ENCODE assay signal across 14 cellular contexts in the genomic region with DNA sequence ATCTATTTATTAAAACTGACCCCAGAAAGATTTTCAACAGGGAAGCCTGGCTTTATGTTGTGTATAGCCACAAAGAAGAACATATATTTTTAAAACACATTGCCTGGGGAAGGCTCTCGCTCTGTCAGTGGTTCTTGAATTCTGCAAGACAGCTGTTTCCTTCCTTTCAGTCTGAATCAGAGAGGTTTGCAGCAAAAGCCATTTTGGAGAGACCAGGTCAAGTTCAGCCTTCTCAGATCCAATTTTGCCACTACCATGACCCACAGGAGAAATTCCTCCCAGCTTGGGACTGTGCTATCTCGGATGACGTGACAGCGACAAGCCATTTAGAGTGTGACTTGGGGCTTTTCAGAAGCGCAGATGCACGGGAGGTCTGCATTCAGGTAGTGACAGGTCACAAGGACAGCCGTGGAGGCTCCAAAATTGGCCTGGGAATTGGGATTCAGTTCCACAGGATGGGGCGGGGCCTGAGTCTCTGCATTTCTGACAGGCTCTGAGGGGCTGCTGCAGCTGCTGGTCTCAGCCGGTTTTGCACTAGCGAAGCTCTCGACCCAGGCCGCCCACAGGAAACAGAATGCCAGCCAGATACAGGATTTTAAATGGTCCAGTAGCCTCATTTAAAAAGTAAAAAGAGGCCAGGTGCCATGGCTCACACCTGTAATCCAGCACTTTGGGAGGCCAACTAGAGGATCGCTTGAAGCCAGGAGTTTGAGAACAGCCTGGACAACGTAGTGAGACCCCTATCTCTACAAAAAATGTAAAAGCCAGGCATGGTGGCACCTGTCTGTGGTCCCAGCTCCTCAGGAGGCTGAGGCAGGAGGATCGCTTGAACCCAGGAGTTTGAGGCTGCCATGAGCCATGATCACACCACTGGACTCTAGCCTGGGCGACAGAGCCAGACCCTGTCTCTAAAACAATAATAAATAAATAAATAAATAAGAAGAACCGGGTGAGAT.
DNase-seq lines count a peak whose midpoint lies in the region; ATAC-seq and TF ChIP-seq lines count a peak whose summit lies in the region.
"Had no signal": no experiment of that assay in that cellular context is flagged by ENCODE, and none has a peak within 500 bp of the region (broad histone marks: within the 10 kb centered on the region; RNA-seq: fewer than 3 reads in every experiment).

No MANE protein-coding gene starts in this region.

- H3K4me1 ChIP-seq in lower lobe of right lung = peaks cover 58% of the 10 kb centered on the region

- H3K9me3 ChIP-seq in lower lobe of right lung = no peaks in the 10 kb centered on the region
- H3K9me3 ChIP-seq: gastroesophageal sphincter, SK-N-SH had no signal

- H3K9me3 Mint-ChIP-seq in activated T-cell treated with anti-CD3 and anti-CD28 coated beads, Interleukin-2, amount 50 U/mL, for 72 hours = no peaks in the 10 kb centered on the region
- no peaks in the 10 kb centered on the region for H3K9me3 Mint-ChIP-seq in stimulated activated memory B cell treated with anti-CD40 and anti-IgM and Interleukin-4, amounts not matched to agents 10 μg/mL and 1 μg/mL and 100 μg/mL, for 72 hours

- H3K4me1 Mint-ChIP-seq in activated T-cell treated with anti-CD3 and anti-CD28 coated beads, Interleukin-2, amount 50 U/mL, for 72 hours (ENCODE audit: low read depth) = peaks cover 54% of the 10 kb centered on the region
- peaks cover 71% of the 10 kb centered on the region for H3K4me1 Mint-ChIP-seq in stimulated activated memory B cell treated with anti-CD40 and anti-IgM and Interleukin-4, amounts not matched to agents 10 μg/mL and 1 μg/mL and 100 μg/mL, for 72 hours

- H3K27me3 Mint-ChIP-seq in activated T-cell treated with anti-CD3 and anti-CD28 coated beads, Interleukin-2, amount 50 U/mL, for 72 hours (ENCODE audit: low read depth) = no peaks in the 10 kb centered on the region
- H3K27me3 Mint-ChIP-seq in stimulated activated memory B cell treated with anti-CD40 and anti-IgM and Interleukin-4, amounts not matched to agents 10 μg/mL and 1 μg/mL and 100 μg/mL, for 72 hours = peaks cover 13% of the 10 kb centered on the region

- H3K4me3 ChIP-seq in dorsolateral prefrontal cortex (peak overlapping the region in 13 of 59 donors; percentile 5 to 40 (median 21)), lower leg skin (ENCODE audit: low read depth, poor library complexity, severe bottlenecking) (no peak overlapping the region), lower lobe of right lung (no peak overlapping the region)
- H3K4me3 ChIP-seq: gastroesophageal sphincter had no signal

- 86 to 94% methylated on average over 13 to 17 of the region's 17 CpGs for WGBS in lower leg skin, 2 donors

- TF ChIP-seq CTCF in dorsolateral prefrontal cortex (IDR thresholded peaks at IDR 0.05 in 54 of 56, conservative IDR thresholded peaks at IDR 0.05 in 2 of 56; ENCODE audit: low read depth in 1 of 56, partially characterized antibody in 56 of 56) = no peak
- no peak for TF ChIP-seq CTCF in lower leg skin (IDR thresholded peaks at IDR 0.05)
- TF ChIP-seq CTCF in lower lobe of right lung (IDR thresholded peaks at IDR 0.05) = no peak

- no peak overlapping the region for H3K27ac Mint-ChIP-seq in activated T-cell treated with anti-CD3 and anti-CD28 coated beads, Interleukin-2, amount 50 U/mL, for 72 hours
- peak overlapping the region; percentile 81 for H3K27ac Mint-ChIP-seq in stimulated activated memory B cell treated with anti-CD40 and anti-IgM and Interleukin-4, amounts not matched to agents 10 μg/mL and 1 μg/mL and 100 μg/mL, for 72 hours

- H3K36me3 Mint-ChIP-seq in activated T-cell treated with anti-CD3 and anti-CD28 coated beads, Interleukin-2, amount 50 U/mL, for 72 hours (ENCODE audit: insufficient read depth in 2 of 2) = no peaks in the 10 kb centered on the region
- H3K36me3 Mint-ChIP-seq in stimulated activated memory B cell treated with anti-CD40 and anti-IgM and Interleukin-4, amounts not matched to agents 10 μg/mL and 1 μg/mL and 100 μg/mL, for 72 hours = no peaks in the 10 kb centered on the region

- TF ChIP-seq POLR2A in lower leg skin (IDR thresholded peaks at IDR 0.05) = no peak

- H3K36me3 ChIP-seq in lower lobe of right lung = no peaks in the 10 kb centered on the region
- H3K36me3 ChIP-seq: gastroesophageal sphincter had no signal

- intact Hi-C loops in dorsolateral prefrontal cortex (cut with DNase I) (no loop called here), lower leg skin (cut with DNase I; ENCODE audit: low total_unique reads) (loop anchor here (10.0 kb wide), 1 partner anchor 306 kb away; the partner anchor contains the start of gene GSE1), lower lobe of right lung (cut with DNase I) (no loop called here)

- H3K27ac ChIP-seq in dorsolateral prefrontal cortex (peak overlapping the region in 58 of 59 donors; percentile 82 to 99 (median 94)), lower lobe of right lung (no peak overlapping the region)

- DNase-seq in activated T-cell treated with anti-CD3 and anti-CD28 coated beads, Interleukin-2, amount 50 U/mL, for 72 hours = no peak
- DNase-seq in activated T-cell treated with anti-CD3 and anti-CD28 coated beads, Interleukin-2, amount 50 U/mL, for 1 hour = no peak
- DNase-seq in NOMO-1 treated with DMSO at 0.1 percent for 48 hours (lab: John Stamatoyannopoulos, UW; ENCODE audit: unreplicated experiment) (peak; percentile 24), dorsolateral prefrontal cortex (no peak), lower leg skin (ENCODE audit: low spot score in 2 of 2) (no peak), T-helper 9 cell (no peak), lower lobe of right lung (no peak)
- DNase-seq: activated CD4-positive, alpha-beta T cell treated with anti-CD3 and anti-CD28 coated beads, Interleukin-2, amount 50 U/mL, for 48 hours; DMS79 treated with DMSO at 0.1 percent for 48 hours; effector CD4-positive, alpha-beta T cell; NCI-H1048 had no signal

- peak overlapping the region; percentile 32 to 54 for H3K4me3 Mint-ChIP-seq in activated T-cell treated with anti-CD3 and anti-CD28 coated beads, Interleukin-2, amount 50 U/mL, for 72 hours
- peak overlapping the region; percentile 5 for H3K4me3 Mint-ChIP-seq in stimulated activated memory B cell treated with anti-CD40 and anti-IgM and Interleukin-4, amounts not matched to agents 10 μg/mL and 1 μg/mL and 100 μg/mL, for 72 hours

- no peak for ATAC-seq in activated T-cell treated with anti-CD3 and anti-CD28 coated beads, Interleukin-2, amount 50 U/mL, for 72 hours (replicated peaks in 1 of 2)
- ATAC-seq in stimulated activated memory B cell treated with anti-CD40 and anti-IgM and Interleukin-4, amounts not matched to agents 10 μg/mL and 1 μg/mL and 100 μg/mL, for 72 hours = no peak
- ATAC-seq in lower lobe of right lung = no peak

- no peaks in the 10 kb centered on the region for H3K27me3 ChIP-seq in dorsolateral prefrontal cortex
- no peaks in the 10 kb centered on the region for H3K27me3 ChIP-seq in lower lobe of right lung (ENCODE audit: low read depth)
- H3K27me3 ChIP-seq: gastroesophageal sphincter had no signal
